In the genomic region with DNA sequence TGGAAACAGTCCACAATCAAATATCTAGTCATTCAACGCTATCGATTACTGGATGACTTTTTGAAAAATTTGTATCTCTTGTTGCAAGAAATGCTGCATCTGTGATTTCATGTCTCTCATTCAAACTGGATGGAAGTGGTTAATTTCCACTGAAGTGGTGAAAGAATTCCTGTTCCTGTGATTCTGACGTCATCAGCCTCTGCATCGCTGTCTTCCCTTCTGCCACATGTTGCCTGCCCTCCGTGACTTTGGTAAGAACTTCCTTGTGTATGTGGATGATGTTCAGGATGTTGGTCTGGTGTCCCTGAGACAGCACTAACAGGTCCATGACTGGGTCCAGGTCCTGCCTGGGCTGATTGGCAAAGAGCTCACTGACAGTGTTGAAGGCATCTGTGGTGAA, we compare ENCODE assay signal across 1 cellular context.
DNase-seq lines count a peak whose midpoint lies in the region; ATAC-seq, FAIRE-seq and TF ChIP-seq lines count a peak whose summit lies in the region.
"Not testable (repeated sequence)": the region's sequence is repeated elsewhere in the genome, so short reads cannot be mapped to it uniquely, and the experiment has no call there.

No MANE protein-coding gene starts in this region.

- in situ Hi-C loops in HepG2 (cut with HindIII; ENCODE audit: extremely low pct_ligation_motif_present, low pct_unique_long_range_greater_than_20kb), result not testable (repeated sequence)

- H3K9ac ChIP-seq in HepG2 (ENCODE audit: insufficient read depth, low read depth, low read length), result not testable (repeated sequence)

- not testable (repeated sequence) for H4K20me1 ChIP-seq in HepG2 (ENCODE audit: insufficient read depth, low read length)

- H2AFZ ChIP-seq in HepG2 (ENCODE audit: low read length), result not testable (repeated sequence)

- not testable (repeated sequence) for BruUV-seq in HepG2 (replicated peaks; lab: Mats Ljungman, UMichigan)

- not testable (repeated sequence) for ATAC-seq in HepG2

- not testable (repeated sequence) for H3K36me3 ChIP-seq in HepG2 (replicated peaks in 1 of 2; ENCODE audit: control insufficient read depth in 1 of 2, insufficient read depth in 2 of 2, low read length in 2 of 2)

- 52% methylated on average over 5 of the region's 5 CpGs for WGBS in HepG2 (ENCODE audit: low lambda C conversion rate)

- H3K27me3 ChIP-seq in HepG2 (ENCODE audit: control insufficient read depth in 1 of 2, insufficient read depth in 2 of 2, low read length in 2 of 2), result not testable (repeated sequence)

- H3K4me1 ChIP-seq in HepG2 (ENCODE audit: insufficient read depth, low read length), result not testable (repeated sequence)

- not testable (repeated sequence) for DNase-seq in HepG2 (ENCODE audit: low spot score)

- FAIRE-seq in HepG2 (lab: Jason Lieb, UNC), result not testable (repeated sequence)

- not testable (repeated sequence) for H3K4me3 ChIP-seq in HepG2 (replicated peaks in 1 of 3; ENCODE audit: insufficient read depth in 1 of 3, low read depth in 2 of 3, low read length in 3 of 3)

- POLR2A ChIA-PET in HepG2 (lab: Yijun Ruan, JAX), result not testable (repeated sequence)

- H3K27ac ChIP-seq in HepG2 (ENCODE audit: extremely low read length, insufficient read depth, low read length), result not testable (repeated sequence)

- not testable (repeated sequence) for H3K4me2 ChIP-seq in HepG2 (ENCODE audit: low read depth, low read length)

- not testable (repeated sequence) for TF ChIP-seq EP300 in HepG2 (IDR thresholded peaks at IDR 0.05; ENCODE audit: low read depth in 2 of 2, low read length in 2 of 2); HepG2 (CRISPR knock-in tag; IDR thresholded peaks at IDR 0.05; ENCODE audit: borderline replicate concordance)

- CTCF ChIA-PET in HepG2 (lab: Yijun Ruan, JAX; ENCODE audit: low intra/inter-chr PET ratio, low total read pairs), result not testable (repeated sequence)

- not testable (repeated sequence) for H3K79me2 ChIP-seq in HepG2 (ENCODE audit: insufficient read depth, low read length)

- TF ChIP-seq RAD21 in HepG2 (CRISPR knock-in tag; IDR thresholded peaks at IDR 0.05), result not testable (repeated sequence)

- TF ChIP-seq POLR2A in HepG2 (IDR thresholded peaks at IDR 0.05; ENCODE audit: insufficient read depth in 1 of 2, low read depth in 2 of 2, low read length in 2 of 2), result not testable (repeated sequence)

- not testable (repeated sequence) for H3K9me3 ChIP-seq in HepG2 (ENCODE audit: low read length)

- TF ChIP-seq CTCF in HepG2 (CRISPR knock-in tag; IDR thresholded peaks at IDR 0.05), result not testable (repeated sequence)

- intact Hi-C loops in HepG2 (cut with micrococcal nuclease; ENCODE audit: unreplicated experiment), result not testable (repeated sequence)

TF ChIP-seq in HepG2, 621 proteins besides CTCF, POLR2A, EP300 and RAD21:
- peak; percentile 95 for TF ChIP-seq ATF7 (IDR thresholded peaks at IDR 0.05)
- TF ChIP-seq ATF7, CREB1 (CRISPR knock-in tag; IDR thresholded peaks at IDR 0.05): not testable (repeated sequence)
- peak; percentile 97 for TF ChIP-seq CREB1 (IDR thresholded peaks at IDR 0.05)
